In genomic region chr5:132010645-132011560, GRCh38 we compare ENCODE assay signal across 9 cellular contexts. TPM values are rescaled to one million over a fixed set of nuclear protein-coding genes. Genes with fewer than 3 reads are reported as not detected.
DNase-seq lines count a peak whose midpoint lies in the region; ATAC-seq and TF ChIP-seq lines count a peak whose summit lies in the region.
"Had no signal": no experiment of that assay in that cellular context is flagged by ENCODE, and none has a peak within 500 bp of the region (broad histone marks: within the 10 kb centered on the region; RNA-seq: fewer than 3 reads in every experiment).

No MANE protein-coding gene starts in this region.

- H3K36me3 ChIP-seq in mesodermal cell (ENCODE audit: control insufficient read depth, insufficient read depth, low read length) (no peaks in the 10 kb centered on the region), vagina (no peaks in the 10 kb centered on the region)

- H3K9me3 Mint-ChIP-seq in central memory CD8-positive, alpha-beta T cell: no peaks in the 10 kb centered on the region

- peak overlapping the region; percentile 80 for H3K4me3 Mint-ChIP-seq in central memory CD8-positive, alpha-beta T cell

- intact Hi-C loops in vagina (cut with DNase I): no loop called here

- H3K4me3 ChIP-seq in mesodermal cell (ENCODE audit: extremely low read depth, insufficient read depth, low read length, poor library complexity, severe bottlenecking): peak overlapping the region; percentile 31
- H3K4me3 ChIP-seq in vagina: peak overlapping the region; percentile 47 to 48

- 11 to 17% methylated on average over 22 to 40 of the region's 43 CpGs for WGBS in mesodermal cell (ENCODE audit: insufficient coverage in 2 of 2), 2 experiments

- H3K27me3 Mint-ChIP-seq in central memory CD8-positive, alpha-beta T cell: peaks cover 30% of the 10 kb centered on the region

- H3K4me1 ChIP-seq in mesodermal cell (ENCODE audit: control insufficient read depth, insufficient read depth, low read length, poor library complexity, severe bottlenecking) (no peaks in the 10 kb centered on the region), vagina (peaks cover 15% of the 10 kb centered on the region)

- TF ChIP-seq CTCF in vagina (IDR thresholded peaks at IDR 0.05): no peak

- peak overlapping the region; percentile 50 for H3K27ac Mint-ChIP-seq in central memory CD8-positive, alpha-beta T cell (ENCODE audit: low read depth)

- peaks cover 3% of the 10 kb centered on the region for H3K36me3 Mint-ChIP-seq in central memory CD8-positive, alpha-beta T cell (ENCODE audit: insufficient read depth)

- ATAC-seq in central memory CD8-positive, alpha-beta T cell (replicated peaks; ENCODE audit: extremely low read depth, poor library complexity, severe bottlenecking): no peak
- ATAC-seq in HG02798 (IDR thresholded peaks at IDR 0.05; ENCODE audit: poor library complexity, unreplicated experiment) (no peak), GM21381 (IDR thresholded peaks at IDR 0.05; ENCODE audit: unreplicated experiment) (no peak)

- DNase-seq in stimulated activated CD4-positive, alpha-beta T cell treated with anti-CD3 and anti-CD28 coated beads, Interleukin-15, amount 100 ng/mL, for 24 hours: peak; percentile 20
- DNase-seq in stimulated activated CD4-positive, alpha-beta T cell treated with anti-CD3 and anti-CD28 coated beads, Interleukin-2, amount 100 ng/mL, for 48 hours: no peak
- DNase-seq in central memory CD8-positive, alpha-beta T cell (ENCODE audit: low spot score in 2 of 2): no peak
- no peak for DNase-seq in vagina (ENCODE audit: extremely low spot score in 2 of 2)
- no peak for DNase-seq in GM19240 (ENCODE audit: insufficient read length, low spot score)

- H3K27ac ChIP-seq in mesodermal cell (ENCODE audit: low read depth, low read length, severe bottlenecking) (no peak overlapping the region), vagina (no peak overlapping the region)

- H3K9me3 ChIP-seq in mesodermal cell (ENCODE audit: control insufficient read depth, low read length) (no peaks in the 10 kb centered on the region), vagina (no peaks in the 10 kb centered on the region)

- peaks cover 35% of the 10 kb centered on the region for H3K4me1 Mint-ChIP-seq in central memory CD8-positive, alpha-beta T cell

- no peak for TF ChIP-seq POLR2A in vagina (IDR thresholded peaks at IDR 0.05)

- H3K27me3 ChIP-seq in vagina: peaks cover 7% of the 10 kb centered on the region

RNA-seq across cellular contexts. Expression of gene ACSL6, which starts 0.6 kb away (rescaled TPM):
- polyA plus RNA-seq in mesodermal cell (2013, experiment 1 of 2): 1.4 TPM
- 1.4 TPM for polyA plus RNA-seq in mesodermal cell (2013, experiment 2 of 2)
- 0.49 TPM for total RNA-seq in vagina
- total RNA-seq: pulmonary artery endothelial cell had no signal

RNA-seq across cellular contexts. Expression of gene IL3, which starts 49.6 kb away (rescaled TPM):
- not detected for polyA plus RNA-seq in mesodermal cell (2013, experiment 1 of 2)
- polyA plus RNA-seq in mesodermal cell (2013, experiment 2 of 2): not detected
- total RNA-seq in vagina: not detected
- total RNA-seq: pulmonary artery endothelial cell had no signal
